8 cellular contexts compared by ENCODE assay signal in genomic region chr19:40090256-40091204, GRCh38. TPM values are rescaled to one million over a fixed set of nuclear protein-coding genes. Genes with fewer than 3 reads are reported as not detected.
DNase-seq lines count a peak whose midpoint lies in the region; ATAC-seq and TF ChIP-seq lines count a peak whose summit lies in the region.

Gene ZNF780A, minus strand, starts transcription at chr19:40090943. Its CDS starts 6,190 bp downstream, at chr19:40084753.

- peaks cover 8 to 56% (median 24%) of the 10 kb centered on the region in 6 donors for H3K4me1 ChIP-seq in spleen

- peaks cover 45% of the 10 kb centered on the region for H3K4me1 Mint-ChIP-seq in central memory CD8-positive, alpha-beta T cell

- peaks cover 21% of the 10 kb centered on the region for H3K27me3 Mint-ChIP-seq in central memory CD8-positive, alpha-beta T cell

- peak in 1 of 11 experiments; percentile 6 for TF ChIP-seq CTCF in spleen (IDR thresholded peaks at IDR 0.05 in 8 of 11, conservative IDR thresholded peaks at IDR 0.05 in 3 of 11)

- H3K4me3 Mint-ChIP-seq in central memory CD8-positive, alpha-beta T cell = peak within 1 kb of the TSS; percentile 98

- intact Hi-C loops in spleen (cut with DNase I; ENCODE audit: low total_unique reads) = no loop called here

- H3K9me3 Mint-ChIP-seq in central memory CD8-positive, alpha-beta T cell = no peaks in the 10 kb centered on the region

- 0 to 1% (median 0%) methylated on average over 40 to 46 of the region's 46 CpGs for WGBS in spleen, 5 donors

- peak; percentile 95 for DNase-seq in NCI-H345 treated with DMSO at 0.1 percent for 48 hours (lab: John Stamatoyannopoulos, UW; ENCODE audit: unreplicated experiment)
- DNase-seq in activated CD4-positive, CD25-positive, alpha-beta regulatory T cell treated with anti-CD3 and anti-CD28 coated beads, Interleukin-2, amount 50 U/mL, for 72 hours = peak; percentile 79
- DNase-seq in central memory CD8-positive, alpha-beta T cell (ENCODE audit: low spot score in 2 of 2) = peak; percentile 45 to 52
- peak; percentile 55 for DNase-seq in iris pigment epithelial cell (ENCODE audit: low read depth)
- peak; percentile 94 for DNase-seq in spleen

- H3K36me3 ChIP-seq in spleen = peaks cover 0 to 6% (median 1%) of the 10 kb centered on the region in 6 donors

- peak within 1 kb of the TSS; percentile 94 to 99 (median 96) for H3K27ac ChIP-seq in spleen

- peak within 1 kb of the TSS; percentile 58 to 83 (median 72) for H3K4me3 ChIP-seq in spleen

- peaks cover 0 to 12% (median 0%) of the 10 kb centered on the region in 7 donors for H3K27me3 ChIP-seq in spleen (replicated peaks in 1 of 7)

- ATAC-seq in GM18520 (IDR thresholded peaks at IDR 0.05; ENCODE audit: unreplicated experiment) (peak; percentile 68), HG03108 (IDR thresholded peaks at IDR 0.05; ENCODE audit: unreplicated experiment) (peak; percentile 75), HG02884 (IDR thresholded peaks at IDR 0.05; ENCODE audit: unreplicated experiment) (no peak)
- ATAC-seq in central memory CD8-positive, alpha-beta T cell (replicated peaks; ENCODE audit: extremely low read depth, poor library complexity, severe bottlenecking) = peak; percentile 94

- H3K27ac Mint-ChIP-seq in central memory CD8-positive, alpha-beta T cell (ENCODE audit: low read depth) = peak within 1 kb of the TSS; percentile 100

- H3K9me3 ChIP-seq in spleen = peaks cover 0 to 5% (median 0%) of the 10 kb centered on the region in 8 donors

- peaks cover 12% of the 10 kb centered on the region for H3K36me3 Mint-ChIP-seq in central memory CD8-positive, alpha-beta T cell (ENCODE audit: insufficient read depth)

- TF ChIP-seq POLR2A in spleen (IDR thresholded peaks at IDR 0.05) = peak in 1 of 3 donors; percentile 28

RNA-seq across cellular contexts. Expression of gene ZNF780A, which starts in this region (rescaled TPM):
- 10 to 100 TPM; 24.5 to 52.5 (median 39.3) TPM for total RNA-seq in spleen
- polyA plus RNA-seq in spleen = 10 to 100 TPM; 18.1 to 19.1 (median 18.7) TPM
